In genomic region chr14:23556700-23557440, GRCh38 we compare ENCODE assay signal across 8 cellular contexts. TPM values are rescaled to one million over a fixed set of nuclear protein-coding genes. Genes with fewer than 3 reads are reported as not detected.
DNase-seq lines count a peak whose midpoint lies in the region; ATAC-seq and TF ChIP-seq lines count a peak whose summit lies in the region.

No MANE protein-coding gene starts in this region.

- intact Hi-C loops in heart left ventricle (cut with DNase I): loop anchor here in 2 of 10 donors (10.0 kb wide), 2 partner anchors 232 to 252 kb away; partner anchors contain the start of genes BCL2L2 (in 1 of the 2), PABPN1 (in 1 of the 2) and PPP1R3E (in 1 of the 2)
- intact Hi-C loops in Right ventricle myocardium superior (cut with DNase I): no loop called here
- intact Hi-C loops in left lung (cut with DNase I): no loop called here
- intact Hi-C loops in transverse colon (cut with DNase I; ENCODE audit: low total_unique reads): no loop called here

- ATAC-seq in heart left ventricle (no peak), Right ventricle myocardium superior (ENCODE audit: poor library complexity) (no peak), left lung (no peak), GM19328 (IDR thresholded peaks at IDR 0.05; ENCODE audit: unreplicated experiment) (no peak)

- no peaks in the 10 kb centered on the region for H3K9me3 ChIP-seq in heart left ventricle
- H3K9me3 ChIP-seq in left lung: no peaks in the 10 kb centered on the region
- no peaks in the 10 kb centered on the region for H3K9me3 ChIP-seq in transverse colon

- H3K4me3 Mint-ChIP-seq in activated naive CD8-positive, alpha-beta T cell treated with anti-CD3 and anti-CD28 coated beads for 36 hours: peak overlapping the region; percentile 95

- peak overlapping the region; percentile 95 for H3K27ac Mint-ChIP-seq in activated naive CD8-positive, alpha-beta T cell treated with anti-CD3 and anti-CD28 coated beads for 36 hours

- H3K27me3 ChIP-seq in heart left ventricle (no peaks in the 10 kb centered on the region), left lung (no peaks in the 10 kb centered on the region), transverse colon (no peaks in the 10 kb centered on the region)

- TF ChIP-seq POLR2A in heart left ventricle (IDR thresholded peaks at IDR 0.05) (no peak), transverse colon (IDR thresholded peaks at IDR 0.05) (no peak)

- peaks cover 39% of the 10 kb centered on the region for H3K4me1 Mint-ChIP-seq in activated naive CD8-positive, alpha-beta T cell treated with anti-CD3 and anti-CD28 coated beads for 36 hours

- H3K4me1 ChIP-seq in heart left ventricle (peaks cover 0 to 33% (median 20%) of the 10 kb centered on the region in 12 donors), left lung (peaks cover 18 to 29% of the 10 kb centered on the region in 2 donors), transverse colon (peaks cover 13 to 30% (median 17%) of the 10 kb centered on the region in 4 donors)

- H3K36me3 ChIP-seq in heart left ventricle (peaks cover 0 to 41% (median 17%) of the 10 kb centered on the region in 9 donors), left lung (peaks cover 0 to 34% of the 10 kb centered on the region in 2 donors), transverse colon (peaks cover 0 to 11% (median 0%) of the 10 kb centered on the region in 4 donors)

- H3K27me3 Mint-ChIP-seq in activated naive CD8-positive, alpha-beta T cell treated with anti-CD3 and anti-CD28 coated beads for 36 hours: no peaks in the 10 kb centered on the region

- no peak for DNase-seq in heart left ventricle
- no peak for DNase-seq in Right ventricle myocardium superior
- no peak for DNase-seq in activated naive CD8-positive, alpha-beta T cell treated with anti-CD3 and anti-CD28 coated beads for 36 hours
- no peak for DNase-seq in left lung
- no peak for DNase-seq in transverse colon
- DNase-seq in iPS-NIHi11 (ENCODE audit: low spot score): no peak
- no peak for DNase-seq in SKM-1 treated with dmso at 0.1 percent for 144 hours (lab: John Stamatoyannopoulos, UW; ENCODE audit: unreplicated experiment)

- in situ Hi-C loops in transverse colon (cut with MboI; ENCODE audit: low pct_ligation_motif_present in 1 of 4, low pct_unique_long_range_greater_than_20kb in 1 of 4, low sequenced_read_pairs in 3 of 4): loop anchor here in 3 of 4 donors (5.0 to 25.0 kb wide), 3 partner anchors 80 to 220 kb away; no protein-coding TSS in a partner anchor

- H3K36me3 Mint-ChIP-seq in activated naive CD8-positive, alpha-beta T cell treated with anti-CD3 and anti-CD28 coated beads for 36 hours: peaks cover 10% of the 10 kb centered on the region

- TF ChIP-seq EP300 in transverse colon (IDR thresholded peaks at IDR 0.05; ENCODE audit: low read depth): no peak

- H3K4me3 ChIP-seq in heart left ventricle: peak overlapping the region; percentile 56 to 100 (median 92)
- peak overlapping the region; percentile 84 to 85 for H3K4me3 ChIP-seq in left lung
- peak overlapping the region; percentile 60 to 93 (median 86) for H3K4me3 ChIP-seq in transverse colon

- 48 to 62% (median 52%) methylated on average over 12 to 17 of the region's 17 CpGs for WGBS in heart left ventricle, 4 donors
- WGBS in transverse colon (ENCODE audit: low coverage in 1 of 2), 2 donors: 0 to 30% methylated on average over 2 to 17 of the region's 17 CpGs

- no peak for TF ChIP-seq CTCF in heart left ventricle (IDR thresholded peaks at IDR 0.05)
- TF ChIP-seq CTCF in left lung (IDR thresholded peaks at IDR 0.05): no peak
- TF ChIP-seq CTCF in transverse colon (IDR thresholded peaks at IDR 0.05): no peak

- H3K27ac ChIP-seq in heart left ventricle (peak overlapping the region in 11 of 12 donors; percentile 90 to 100 (median 97)), left lung (peak overlapping the region; percentile 90 to 94), transverse colon (peak overlapping the region; percentile 92 to 95 (median 94))

- no peaks in the 10 kb centered on the region for H3K9me3 Mint-ChIP-seq in activated naive CD8-positive, alpha-beta T cell treated with anti-CD3 and anti-CD28 coated beads for 36 hours

RNA-seq across cellular contexts. Expression of gene THTPA, which starts 0.8 kb away (rescaled TPM):
- total RNA-seq in heart left ventricle (10 to 100 TPM; 13.0 to 30.9 (median 18.9) TPM), Right ventricle myocardium superior (15.4 TPM), left lung (10 to 100 TPM; 15.2 to 20.3 TPM), transverse colon (10 to 100 TPM in 3 of 4 donors, 1 to 10 TPM in 1; 6.8 to 34.0 (median 26.0) TPM)
- 10 to 100 TPM in 1 of 2 donors, 1 to 10 TPM in 1; 9.1 to 28.7 TPM for polyA plus RNA-seq in heart left ventricle
- 1 to 10 TPM; 7.6 to 9.4 TPM for total RNA-seq in activated naive CD8-positive, alpha-beta T cell treated with anti-CD3 and anti-CD28 coated beads for 36 hours

RNA-seq across cellular contexts. Expression of gene ZFHX2, which starts 5.3 kb away (rescaled TPM):
- total RNA-seq in heart left ventricle (1 to 10 TPM in 3 of 9 donors, under 1 TPM in 6; 0.47 to 2.3 (median 0.88) TPM), Right ventricle myocardium superior (0.97 TPM), left lung (1 to 10 TPM; 2.9 to 3.1 TPM), transverse colon (1 to 10 TPM in 1 of 4 donors, under 1 TPM in 3; 0.20 to 1.1 (median 0.68) TPM)
- polyA plus RNA-seq in heart left ventricle: under 1 TPM; 0.24 to 0.88 TPM
- total RNA-seq in activated naive CD8-positive, alpha-beta T cell treated with anti-CD3 and anti-CD28 coated beads for 36 hours: 1 to 10 TPM in 1 of 2 experiments, under 1 TPM in 1; 0.85 to 1.1 TPM

RNA-seq across cellular contexts. Expression of gene AP1G2, which starts 10.7 kb away (rescaled TPM):
- total RNA-seq in heart left ventricle (10 to 100 TPM in 5 of 9 donors, 1 to 10 TPM in 4; 7.2 to 33.8 (median 11.6) TPM), Right ventricle myocardium superior (10.7 TPM), left lung (100 to 1,000 TPM in 1 of 2 donors, 10 to 100 TPM in 1; 93.7 to 121 TPM), transverse colon (100 to 1,000 TPM; 163 to 508 (median 237) TPM)
- 10 to 100 TPM in 1 of 2 donors, 1 to 10 TPM in 1; 8.8 to 16.6 TPM for polyA plus RNA-seq in heart left ventricle
- total RNA-seq in activated naive CD8-positive, alpha-beta T cell treated with anti-CD3 and anti-CD28 coated beads for 36 hours: 100 to 1,000 TPM; 118 to 124 TPM

RNA-seq across cellular contexts. Expression of gene JPH4, which starts 21.7 kb away (rescaled TPM):
- under 1 TPM in 8 of 9 donors, not detected in 1; 0.10 to 0.59 (median 0.26) TPM for total RNA-seq in heart left ventricle
- polyA plus RNA-seq in heart left ventricle: under 1 TPM; 0.12 to 0.23 TPM
- total RNA-seq in Right ventricle myocardium superior: 0.13 TPM
- under 1 TPM; 0.72 to 0.74 TPM for total RNA-seq in activated naive CD8-positive, alpha-beta T cell treated with anti-CD3 and anti-CD28 coated beads for 36 hours
- 1 to 10 TPM; 1.3 TPM for total RNA-seq in left lung
- under 1 TPM in 2 of 4 donors, not detected in 2; 0.27 to 0.48 TPM for total RNA-seq in transverse colon
